In the genomic region with DNA sequence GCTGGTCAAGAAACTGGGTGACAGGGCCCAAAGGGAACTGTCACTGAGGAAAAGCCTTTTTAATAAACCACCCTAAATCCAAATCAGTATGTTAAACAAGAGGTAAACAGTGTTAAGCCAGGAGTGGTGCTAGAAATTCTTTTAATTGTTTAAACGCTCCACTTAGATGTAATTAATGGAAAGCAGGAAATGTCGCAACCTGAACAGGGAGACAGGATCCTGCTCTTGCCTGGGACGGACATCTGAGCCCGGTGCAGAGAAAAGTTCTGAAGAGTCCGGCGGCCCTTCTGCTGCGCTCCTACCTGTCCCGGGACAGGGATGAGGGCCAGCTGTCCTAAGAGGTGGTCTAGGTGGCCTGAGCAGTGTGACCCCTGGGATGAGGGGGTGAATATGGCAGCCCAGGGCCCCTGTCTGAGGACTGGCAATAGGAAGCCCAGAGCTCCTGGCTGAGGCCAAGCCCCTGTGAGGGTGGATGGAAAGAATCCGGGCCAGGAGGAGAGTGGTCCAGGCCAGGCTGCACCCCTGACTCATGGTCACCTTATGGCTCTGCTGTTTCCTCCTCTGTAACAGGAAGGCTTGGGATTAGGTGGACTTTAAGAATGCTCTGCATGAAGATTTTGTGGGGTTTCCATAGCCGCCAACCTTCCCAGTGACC, we compare ENCODE assay signal across 22 cellular contexts.
"Had no signal": no experiment of that assay in that cellular context is flagged by ENCODE, and none has a peak within 500 bp of the region (broad histone marks: within the 10 kb centered on the region; RNA-seq: fewer than 3 reads in every experiment).

No MANE protein-coding gene starts in this region.

- H3K4me3 ChIP-seq: right atrium auricular region, suprapubic skin, tibial artery had no signal

- H3K36me3 ChIP-seq: right atrium auricular region, suprapubic skin, tibial artery had no signal

- H3K27me3 ChIP-seq: right atrium auricular region, suprapubic skin had no signal

- H3K9me3 ChIP-seq: right atrium auricular region, suprapubic skin, tibial artery had no signal

- H3K79me2 ChIP-seq: parathyroid adenoma had no signal

- ATAC-seq: left lobe of liver, T-helper 17 cell had no signal

- DNase-seq: activated CD4-positive, alpha-beta T cell treated with anti-CD3 and anti-CD28 coated beads for 1 hour; activated CD4-positive, alpha-beta T cell treated with anti-CD3 and anti-CD28 coated beads, Interleukin-2, amount 50 U/mL, for 1 hour; activated CD8-positive, alpha-beta memory T cell treated with anti-CD3 and anti-CD28 coated beads, Interleukin-2, amount 50 U/mL, for 4 hours; activated effector memory CD4-positive, alpha-beta T cell treated with anti-CD3 and anti-CD28 coated beads, Interleukin-2, amount 50 U/mL, for 16 hours; activated naive CD4-positive, alpha-beta T cell treated with anti-CD3 and anti-CD28 coated beads, Interleukin-2, amount 10 ng/mL, durations not matched to agents 7 days and 5 days; activated naive CD8-positive, alpha-beta T cell treated with anti-CD3 and anti-CD28 coated beads, Interleukin-2, amount 10 ng/mL, durations not matched to agents 7 days and 5 days; activated T-cell treated with anti-CD3 and anti-CD28 coated beads, Interleukin-2, amount 50 U/mL, for 1 hour; amniotic stem cell; caudate nucleus; cortex of kidney; kidney glomerular epithelial cell; nucleus accumbens; stimulated activated CD4-positive, alpha-beta T cell treated with anti-CD3 and anti-CD28 coated beads, Interleukin-15, amount 100 ng/mL, for 24 hours; stimulated activated naive CD4-positive, alpha-beta T cell; T-helper 17 cell; T1000; tibial artery had no signal

- H3K4me1 ChIP-seq: parathyroid adenoma, tibial artery had no signal

- H3K9ac ChIP-seq: parathyroid adenoma had no signal

- H3K27ac ChIP-seq: epithelial cell of prostate, parathyroid adenoma, right atrium auricular region, suprapubic skin, tibial artery had no signal

- H2AFZ ChIP-seq: parathyroid adenoma had no signal
